In the genomic region with DNA sequence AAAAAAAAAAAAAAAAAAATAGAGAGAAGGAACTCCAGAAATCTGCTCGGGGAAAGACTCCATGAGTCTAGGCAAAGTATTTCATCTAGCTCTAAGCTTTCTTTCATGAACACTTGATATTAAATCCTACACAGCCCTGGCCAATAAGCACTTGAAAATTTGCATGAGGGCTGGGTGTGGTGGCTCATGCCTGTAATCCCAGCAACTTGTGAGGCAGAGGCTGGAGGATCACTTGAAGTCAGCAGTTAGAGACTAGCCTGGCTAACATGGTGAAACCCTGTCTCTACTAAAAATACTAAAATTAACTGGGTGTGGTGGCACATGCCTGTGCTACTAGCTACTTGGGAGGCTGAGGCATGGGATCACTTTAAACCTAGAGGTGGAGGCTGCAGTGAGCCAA, we compare ENCODE assay signal across 25 cellular contexts. TPM values are rescaled to one million over a fixed set of nuclear protein-coding genes. Genes with fewer than 3 reads are reported as not detected.
DNase-seq lines count a peak whose midpoint lies in the region; ATAC-seq, FAIRE-seq and TF ChIP-seq lines count a peak whose summit lies in the region.
"Had no signal": no experiment of that assay in that cellular context is flagged by ENCODE, and none has a peak within 500 bp of the region (broad histone marks: within the 10 kb centered on the region; RNA-seq: fewer than 3 reads in every experiment).

No MANE protein-coding gene starts in this region.

- H3K36me3 Mint-ChIP-seq in CD4-positive, alpha-beta memory T cell: peaks cover 0 to 1% of the 10 kb centered on the region in 2 donors
- H3K36me3 Mint-ChIP-seq: CD14-positive monocyte; CD8-positive, alpha-beta T cell had no signal

- H3K4me1 ChIP-seq in Karpas-422 (ENCODE audit: low read length) (peaks cover 19% of the 10 kb centered on the region), K562 (replicated peaks in 1 of 2; ENCODE audit: control insufficient read depth in 2 of 2, insufficient read depth in 2 of 2, low read length in 2 of 2) (peaks cover 0 to 7% of the 10 kb centered on the region in 2 experiments; a peak in 1 of 5 replicates), left lung (no peaks in the 10 kb centered on the region), spleen (no peaks in the 10 kb centered on the region)
- H3K4me1 ChIP-seq in CD4-positive, alpha-beta memory T cell (ENCODE audit: insufficient read depth, low read length): no peaks in the 10 kb centered on the region
- H3K4me1 ChIP-seq: BE2C, BLaER1, Caco-2 had no signal

- TF ChIP-seq CTCF in K562 (IDR thresholded peaks at IDR 0.05 in 2 of 3, conservative IDR thresholded peaks at IDR 0.05 in 1 of 3; ENCODE audit: insufficient read depth in 2 of 3, low read depth in 1 of 3, low read length in 3 of 3): no peak
- no peak for TF ChIP-seq CTCF in left lung (IDR thresholded peaks at IDR 0.05)
- no peak for TF ChIP-seq CTCF in spleen (IDR thresholded peaks at IDR 0.05 in 8 of 11, conservative IDR thresholded peaks at IDR 0.05 in 3 of 11)

- H3K27ac ChIP-seq in Karpas-422 (ENCODE audit: low read length) (no peak overlapping the region), K562 (ENCODE audit: extremely low read depth, low read depth, low read length) (no peak overlapping the region), left lung (no peak overlapping the region), spleen (no peak overlapping the region)
- H3K27ac ChIP-seq in CD4-positive, alpha-beta memory T cell (ENCODE audit: low read depth, low read length): no peak overlapping the region
- H3K27ac ChIP-seq: BLaER1 had no signal

- CTCF ChIA-PET in K562 (lab: Yijun Ruan, JAX; ENCODE audit: low intra/inter-chr PET ratio): interaction anchor here (0.6 kb wide), 1 partner anchor 355 kb away, joined by 3 read pairs; no protein-coding TSS in a partner anchor
- CTCF ChIA-PET in CD4-positive, alpha-beta memory T cell (lab: Charles Lee; ENCODE audit: partially characterized antibody): no interaction called here

- H3K4me2 ChIP-seq in Karpas-422 (ENCODE audit: low read depth, low read length, poor library complexity, severe bottlenecking): no peak overlapping the region
- no peak overlapping the region for H3K4me2 ChIP-seq in K562 (ENCODE audit: insufficient read depth, low read length)
- H3K4me2 ChIP-seq: BLaER1 had no signal

- peaks cover 0 to 1% of the 10 kb centered on the region in 2 donors for H3K27me3 Mint-ChIP-seq in CD4-positive, alpha-beta memory T cell

- H4K20me1 ChIP-seq in Karpas-422 (ENCODE audit: insufficient read depth, low read depth, low read length) (no peaks in the 10 kb centered on the region), K562 (replicated peaks; ENCODE audit: control insufficient read depth, insufficient read depth, low read length) (no peaks in the 10 kb centered on the region)
- H4K20me1 ChIP-seq: BLaER1 had no signal

- no peak for TF ChIP-seq EP300 in K562 (IDR thresholded peaks at IDR 0.05; ENCODE audit: low read length)

- TF ChIP-seq POLR2A in K562 (conservative IDR thresholded peaks at IDR 0.05): no peak
- TF ChIP-seq POLR2A in spleen (IDR thresholded peaks at IDR 0.05): no peak

- no peak overlapping the region for H3K4me3 Mint-ChIP-seq in CD4-positive, alpha-beta memory T cell
- H3K4me3 Mint-ChIP-seq: CD4-positive, CD25-positive, alpha-beta regulatory T cell; CD8-positive, alpha-beta T cell had no signal

- no peaks in the 10 kb centered on the region for H3K4me1 Mint-ChIP-seq in CD4-positive, alpha-beta memory T cell
- H3K4me1 Mint-ChIP-seq: CD14-positive monocyte; CD4-positive, CD25-positive, alpha-beta regulatory T cell had no signal

- no peak overlapping the region for H2AFZ ChIP-seq in Karpas-422 (ENCODE audit: low read length)
- H2AFZ ChIP-seq in K562 (ENCODE audit: low read depth, low read length): no peak overlapping the region

- H3K27me3 ChIP-seq in Karpas-422 (ENCODE audit: low read length): no peaks in the 10 kb centered on the region
- H3K27me3 ChIP-seq in K562 (ENCODE audit: control insufficient read depth in 2 of 2, insufficient read depth in 2 of 2, low read length in 2 of 2): no peaks in the 10 kb centered on the region
- H3K27me3 ChIP-seq in left lung: no peaks in the 10 kb centered on the region
- H3K27me3 ChIP-seq in CD4-positive, alpha-beta memory T cell (ENCODE audit: insufficient read depth, low read length): no peaks in the 10 kb centered on the region
- no peaks in the 10 kb centered on the region for H3K27me3 ChIP-seq in spleen (replicated peaks in 1 of 7)
- H3K27me3 ChIP-seq: BLaER1 had no signal

- H3K4me3 ChIP-seq in Karpas-422 (ENCODE audit: low read length) (no peak overlapping the region), K562 (no peak overlapping the region), left lung (no peak overlapping the region), spleen (no peak overlapping the region)
- no peak overlapping the region for H3K4me3 ChIP-seq in CD4-positive, alpha-beta memory T cell (ENCODE audit: low read length in 2 of 2)
- H3K4me3 ChIP-seq: BLaER1 had no signal

- in situ Hi-C loops in K562 (cut with MboI): no loop called here

- H3K9ac ChIP-seq in Karpas-422 (ENCODE audit: low read length) (no peak overlapping the region), K562 (ENCODE audit: insufficient read depth in 1 of 2, low read depth in 2 of 2, low read length in 2 of 2) (no peak overlapping the region)
- H3K9ac ChIP-seq: BLaER1 had no signal

- H3K36me3 ChIP-seq in Karpas-422 (ENCODE audit: insufficient read depth, low read length) (no peaks in the 10 kb centered on the region; the same call in 1 of the 2 replicates), K562 (ENCODE audit: control insufficient read depth, insufficient read depth, low read length) (no peaks in the 10 kb centered on the region), left lung (no peaks in the 10 kb centered on the region), spleen (no peaks in the 10 kb centered on the region)
- H3K36me3 ChIP-seq in CD4-positive, alpha-beta memory T cell (ENCODE audit: insufficient read depth, low read length): no peaks in the 10 kb centered on the region
- H3K36me3 ChIP-seq: BE2C, BLaER1 had no signal

- BruUV-seq in K562 (replicated peaks; lab: Mats Ljungman, UMichigan): no TSS peak

- H3K27ac Mint-ChIP-seq in CD4-positive, alpha-beta memory T cell: no peak overlapping the region
- H3K27ac Mint-ChIP-seq: CD14-positive monocyte; CD4-positive, CD25-positive, alpha-beta regulatory T cell; CD8-positive, alpha-beta T cell had no signal

- intact Hi-C loops in K562 (cut with micrococcal nuclease): no loop called here
- intact Hi-C loops in left lung (cut with DNase I): no loop called here
- intact Hi-C loops in CD4-positive, alpha-beta memory T cell (cut with micrococcal nuclease): no loop called here
- intact Hi-C loops in spleen (cut with DNase I; ENCODE audit: low total_unique reads): no loop called here

- POLR2A ChIA-PET in K562 (lab: Yijun Ruan, JAX): interaction anchor here (1.3 to 4.4 kb wide), 3 partner anchors 11 to 15 kb away, joined by 3 to 29 read pairs (median 5); a partner anchor contains a TSS
- POLR2A ChIA-PET in CD4-positive, alpha-beta memory T cell (lab: Charles Lee; ENCODE audit: partially characterized antibody): no interaction called here

- no peaks in the 10 kb centered on the region for H3K79me2 ChIP-seq in Karpas-422 (ENCODE audit: low read length)
- H3K79me2 ChIP-seq in K562 (ENCODE audit: control insufficient read depth, insufficient read depth, low read length): no peaks in the 10 kb centered on the region

- H3K9me2 ChIP-seq in Karpas-422 (replicated peaks; ENCODE audit: insufficient read depth, low read length): no peaks in the 10 kb centered on the region

- TF ChIP-seq RAD21 in K562 (CRISPR knock-in tag; conservative IDR thresholded peaks at IDR 0.05 in 1 of 2, IDR thresholded peaks at IDR 0.05 in 1 of 2): no peak

- FAIRE-seq in K562 (lab: Jason Lieb, UNC): no peak
- FAIRE-seq: A204.1, D721Med, G401.6, GM12891, GM19239 had no signal

- 30% methylated on average over 1 of the region's 1 CpG for WGBS in K562 (ENCODE audit: insufficient coverage, low coverage, missing lambda C conversion rate)
- 70 to 100% (median 91%) methylated on average over 1 of the region's 1 CpG for WGBS in spleen, 5 donors

- H3K9me1 ChIP-seq in K562 (ENCODE audit: control insufficient read depth, insufficient read depth, low read length): no peaks in the 10 kb centered on the region

- peak; percentile 48; the same call in 2 of the 3 replicates for ATAC-seq in K562
- ATAC-seq in esophagus mucosa: peak; percentile 39
- peak; percentile 48 for ATAC-seq in left lung
- no peak for ATAC-seq in GM21529 (IDR thresholded peaks at IDR 0.05; ENCODE audit: unreplicated experiment)
- no peak for ATAC-seq in activated CD4-positive, CD25-positive, alpha-beta regulatory T cell treated with anti-CD3 and anti-CD28 coated beads, Interleukin-2, amount 50 U/mL, for 24 hours
- ATAC-seq: CD8-positive, alpha-beta T cell had no signal

- DNase-seq in Karpas-422 (peak; percentile 61), K562 (ENCODE audit: extremely low read depth in 1 of 4, low spot score in 3 of 4) (no peak), left lung (no peak), spleen (no peak)
- no peak for DNase-seq in CD4-positive, alpha-beta memory T cell
- DNase-seq: 8988T; ACHN; BE2C; C1 segment of cervical spinal cord; Caco-2; Calu3; CD4-positive, CD25-positive, alpha-beta regulatory T cell; CD8-positive, alpha-beta T cell; DMS79 treated with DMSO at 0.1 percent for 48 hours; GF-D8 had no signal

- H3K9me3 ChIP-seq in Karpas-422 (ENCODE audit: low read length) (peaks cover 12% of the 10 kb centered on the region), K562 (replicated peaks; ENCODE audit: control insufficient read depth, insufficient read depth, low read depth, low read length) (no peaks in the 10 kb centered on the region), left lung (peaks cover 0 to 23% of the 10 kb centered on the region in 2 donors), spleen (peaks cover 0 to 36% (median 32%) of the 10 kb centered on the region in 8 donors)
- H3K9me3 ChIP-seq in CD4-positive, alpha-beta memory T cell (ENCODE audit: control insufficient read depth in 1 of 2, low read length in 2 of 2): peaks cover 0 to 4% of the 10 kb centered on the region in 2 donors

- H3K9me3 Mint-ChIP-seq in CD4-positive, alpha-beta memory T cell: peaks cover 2 to 29% (median 25%) of the 10 kb centered on the region in 8 donors
- H3K9me3 Mint-ChIP-seq: CD8-positive, alpha-beta T cell had no signal

RNA-seq across cellular contexts. Expression of a gene that starts 13.1 kb away (rescaled TPM):
- 304 and 383 TPM in 2 replicates for total RNA-seq in Karpas-422 (2014; rRNA removed; shearing (Covaris generic); ENCODE audit: low replicate concordance)
- total RNA-seq in K562 (2011; cell fraction: chromatin; rRNA removed; ENCODE audit: low replicate concordance): 21.0 and 95.6 TPM in 2 replicates
- total RNA-seq in K562 (2011; cell fraction: nucleolus; rRNA removed): 17.0 and 24.2 TPM in 2 replicates
- 29.3 and 37.4 TPM in 2 replicates for total RNA-seq in K562 (2011; cell fraction: nucleoplasm; rRNA removed)
- total RNA-seq in K562 (2014; rRNA removed): 117 and 161 TPM in 2 replicates
- total RNA-seq in K562 (2014; rRNA removed; fragmentation: Illumina TruSeq; extraction: Trizol): 180 and 219 TPM in 2 replicates
- 187 and 205 TPM in 2 replicates for total RNA-seq in K562 (2015; rRNA removed; fragmentation: Illumina TruSeq; extraction: Trizol)
- total RNA-seq in K562 (2021): 107 and 112 TPM in 2 replicates
- 149 and 197 TPM in 2 replicates for polyA plus RNA-seq in K562 (2011; rRNA removed)
- polyA plus RNA-seq in K562 (2011; cell fraction: cytosol; rRNA removed): 26.0 and 50.2 TPM in 2 replicates
- 22.9 and 34.9 TPM in 2 replicates for polyA plus RNA-seq in K562 (2011; cell fraction: nucleus; rRNA removed)
- polyA plus RNA-seq in K562 (2012): 112 and 123 TPM in 2 replicates
- polyA plus RNA-seq in K562 (2014; fragmentation: Illumina TruSeq; extraction: Trizol): 195 and 197 TPM in 2 replicates
- 100 to 1,000 TPM in 1 of 2 experiments, 10 to 100 TPM in 1; 75.5 to 104 TPM for polyA plus RNA-seq in K562 (2014; fragmentation: Nextera tagmentation; extraction: Ambion mirVana)
- polyA plus RNA-seq in K562 (2014; rRNA removed): 130 and 164 TPM in 2 replicates
- 157 and 180 TPM in 2 replicates for polyA minus RNA-seq in K562 (2011; rRNA and poly(A)+ RNA removed)
- 36.6 and 38.9 TPM in 2 replicates for polyA minus RNA-seq in K562 (2011; cell fraction: cytosol; rRNA and poly(A)+ RNA removed)
- 27.7 and 41.0 TPM in 2 replicates for polyA minus RNA-seq in K562 (2011; cell fraction: nucleus; rRNA and poly(A)+ RNA removed)
- total RNA-seq in esophagus mucosa: 54.2 TPM
- total RNA-seq in left lung: 10 to 100 TPM; 56.3 to 57.5 TPM
- 10 to 100 TPM; 50.7 to 52.7 TPM for total RNA-seq in CD4-positive, alpha-beta memory T cell
- 10 to 100 TPM; 39.6 to 45.0 TPM for polyA plus RNA-seq in CD4-positive, alpha-beta memory T cell
- 10 to 100 TPM; 35.1 to 69.2 (median 48.3) TPM for total RNA-seq in spleen
- 10 to 100 TPM; 29.8 to 46.0 (median 38.3) TPM for polyA plus RNA-seq in spleen

Comparison
In these comparisons a context has a peak if more than half of its experiments do, and no peak if none do; other contexts are left out.
1. ATAC-seq: peak in K562 (single experiment), esophagus mucosa (single experiment) and left lung (single experiment); none in GM21529 (single experiment) and activated CD4-positive, CD25-positive, alpha-beta regulatory T cell treated with anti-CD3 and anti-CD28 coated beads, Interleukin-2, amount 50 U/mL, for 24 hours (0 of 2).